1 cellular context compared by ENCODE assay signal in genomic region chr16:85844786-85845185, GRCh38.
TF ChIP-seq lines count a peak whose summit lies in the region.

No MANE protein-coding gene starts in this region.

TF ChIP-seq in HepG2, 621 proteins besides CTCF, POLR2A, EP300 and RAD21 (continued from another document and continues in another):
- no peak for TF ChIP-seq ZBTB2 (CRISPR knock-in tag; IDR thresholded peaks at IDR 0.05; ENCODE audit: low read depth)
- TF ChIP-seq ZNF703 (CRISPR knock-in tag; IDR thresholded peaks at IDR 0.05; ENCODE audit: borderline replicate concordance), result no peak
- no peak for TF ChIP-seq DNMT3B (CRISPR knock-in tag; conservative IDR thresholded peaks at IDR 0.05)
- TF ChIP-seq ZNF414 (CRISPR knock-in tag; IDR thresholded peaks at IDR 0.05), result 0 out of 2 replicates have a peak, but pooled peaks have one; percentile 25
- TF ChIP-seq FLYWCH1 (CRISPR knock-in tag; IDR thresholded peaks at IDR 0.05), result no peak
- no peak for TF ChIP-seq ATRX (CRISPR knock-in tag; IDR thresholded peaks at IDR 0.05; ENCODE audit: borderline replicate concordance)
- no peak for TF ChIP-seq ZBTB38 (CRISPR knock-in tag; IDR thresholded peaks at IDR 0.05)
- TF ChIP-seq ZNF773 (CRISPR knock-in tag; IDR thresholded peaks at IDR 0.05; ENCODE audit: borderline replicate concordance), result no peak
- TF ChIP-seq NR2F1 (CRISPR knock-in tag; IDR thresholded peaks at IDR 0.05), result peak in 1 of 2 experiments; percentile 52; a peak in 1 of 4 replicates
- TF ChIP-seq ZNF318 (CRISPR knock-in tag; IDR thresholded peaks at IDR 0.05), result no peak
- TF ChIP-seq NPAS2 (CRISPR knock-in tag; IDR thresholded peaks at IDR 0.05; ENCODE audit: borderline replicate concordance), result no peak
- no peak for TF ChIP-seq ZNF337 (CRISPR knock-in tag; IDR thresholded peaks at IDR 0.05; ENCODE audit: borderline replicate concordance, low read depth)
- no peak for TF ChIP-seq MXD1 (CRISPR knock-in tag; IDR thresholded peaks at IDR 0.05)
- TF ChIP-seq ZFP62 (CRISPR knock-in tag; IDR thresholded peaks at IDR 0.05), result no peak
- TF ChIP-seq ZNF326 (CRISPR knock-in tag; IDR thresholded peaks at IDR 0.05; ENCODE audit: borderline replicate concordance), result no peak
- no peak for TF ChIP-seq E2F5 (CRISPR knock-in tag; conservative IDR thresholded peaks at IDR 0.05)
- TF ChIP-seq PATZ1 (CRISPR knock-in tag; IDR thresholded peaks at IDR 0.05), result no peak
- no peak for TF ChIP-seq LBX2 (CRISPR knock-in tag; IDR thresholded peaks at IDR 0.05; ENCODE audit: borderline replicate concordance)
- TF ChIP-seq PAX8 (CRISPR knock-in tag; IDR thresholded peaks at IDR 0.05; ENCODE audit: borderline replicate concordance), result no peak
- no peak; a peak in 1 of 4 replicates for TF ChIP-seq HMGXB4 (CRISPR knock-in tag; IDR thresholded peaks at IDR 0.05; ENCODE audit: borderline replicate concordance in 1 of 2, low read depth in 1 of 2)
- TF ChIP-seq SP2 (CRISPR knock-in tag; IDR thresholded peaks at IDR 0.05), result no peak
- no peak for TF ChIP-seq ZNF83 (CRISPR knock-in tag; IDR thresholded peaks at IDR 0.05; ENCODE audit: borderline replicate concordance)
- no peak for TF ChIP-seq GMEB1 (CRISPR knock-in tag; IDR thresholded peaks at IDR 0.05; ENCODE audit: borderline replicate concordance)
- no peak for TF ChIP-seq ISL2 (CRISPR knock-in tag; IDR thresholded peaks at IDR 0.05)
- TF ChIP-seq ZNF737 (CRISPR knock-in tag; IDR thresholded peaks at IDR 0.05; ENCODE audit: borderline replicate concordance), result no peak
- no peak for TF ChIP-seq SIN3A (IDR thresholded peaks at IDR 0.05; ENCODE audit: borderline replicate concordance, low read depth, low read length)
- no peak for TF ChIP-seq ZNF251 (CRISPR knock-in tag; IDR thresholded peaks at IDR 0.05)
- TF ChIP-seq GLMP (CRISPR knock-in tag; IDR thresholded peaks at IDR 0.05; ENCODE audit: borderline replicate concordance), result no peak
- no peak for TF ChIP-seq HHEX (CRISPR knock-in tag; IDR thresholded peaks at IDR 0.05)
- no peak for TF ChIP-seq ZBTB46 (CRISPR knock-in tag; IDR thresholded peaks at IDR 0.05; ENCODE audit: borderline replicate concordance)
- TF ChIP-seq MAFG (CRISPR knock-in tag; IDR thresholded peaks at IDR 0.05), result no peak
- peak; percentile 79 for TF ChIP-seq NR2F6 (IDR thresholded peaks at IDR 0.05)
- peak; percentile 48; the same call in 1 of the 2 replicates for TF ChIP-seq NR2F6 (CRISPR knock-in tag; IDR thresholded peaks at IDR 0.05)
- no peak for TF ChIP-seq YEATS4 (CRISPR knock-in tag; IDR thresholded peaks at IDR 0.05; ENCODE audit: borderline replicate concordance)
- no peak for TF ChIP-seq MTA3 (CRISPR knock-in tag; IDR thresholded peaks at IDR 0.05)
